In the genomic region with DNA sequence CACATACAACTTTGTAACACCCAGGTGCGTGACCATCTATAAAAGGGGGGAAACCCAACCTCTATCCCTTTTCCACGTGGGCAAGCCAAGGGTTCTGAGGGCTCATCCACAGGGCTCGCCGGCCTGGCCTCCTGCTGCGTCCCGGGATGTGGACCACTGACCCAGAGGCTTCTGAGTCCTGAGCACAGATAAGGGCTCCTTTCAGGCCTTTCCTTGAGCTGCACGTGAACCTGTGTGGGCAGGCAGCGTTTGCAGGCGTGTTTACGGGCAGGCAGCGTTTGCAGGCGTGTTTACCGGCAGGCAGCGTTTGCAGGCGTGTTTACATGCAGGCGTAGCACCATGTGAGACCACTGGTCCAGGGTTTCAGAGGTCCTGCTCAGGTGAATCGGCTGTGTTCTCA, we compare ENCODE assay signal across 35 cellular contexts. TPM values are rescaled to one million over a fixed set of nuclear protein-coding genes. Genes with fewer than 3 reads are reported as not detected.
"Had no signal": no experiment of that assay in that cellular context is flagged by ENCODE, and none has a peak within 500 bp of the region (broad histone marks: within the 10 kb centered on the region; RNA-seq: fewer than 3 reads in every experiment).

No MANE protein-coding gene starts in this region.

- H3K4me3 ChIP-seq: adrenal gland, body of pancreas, breast epithelium, SJCRH30, SK-N-MC had no signal

- H3K36me3 Mint-ChIP-seq: activated CD4-positive, alpha-beta memory T cell treated with anti-CD3 and anti-CD28 coated beads for 36 hours; WTC11 had no signal

- H3K27ac Mint-ChIP-seq: activated CD4-positive, alpha-beta memory T cell treated with anti-CD3 and anti-CD28 coated beads for 36 hours; activated naive CD4-positive, alpha-beta T cell treated with anti-CD3 and anti-CD28 coated beads for 36 hours; activated naive CD4-positive, alpha-beta T cell treated with anti-CD3 and anti-CD28 coated beads, Interleukin-2, amount 50 U/mL, for 72 hours; activated T-helper 1 cell treated with anti-CD3 and anti-CD28 coated beads, Interleukin-12 subunit alpha, Interleukin-12 subunit beta, Interleukin-2, Interleukin-4 antibody, amounts not matched to agents 30 ng/mL and 10 ng/mL and 1 ng/mL, durations not matched to agents 14 hours and 24 hours and 36 hours; WTC11 had no signal

- H3K4me1 ChIP-seq: adrenal gland, body of pancreas, breast epithelium, SJCRH30 had no signal

- H3K27me3 ChIP-seq: body of pancreas had no signal

- DNase-seq: activated CD4-positive, alpha-beta memory T cell treated with anti-CD3 and anti-CD28 coated beads for 36 hours; activated CD4-positive, alpha-beta T cell treated with anti-CD3 and anti-CD28 coated beads for 4 hours; activated CD4-positive, alpha-beta T cell treated with anti-CD3 and anti-CD28 coated beads, Interleukin-2, amount 50 U/mL, for 1 hour; activated CD4-positive, CD25-positive, alpha-beta regulatory T cell treated with anti-CD3 and anti-CD28 coated beads, Interleukin-2, amount 50 U/mL, for 72 hours; activated CD8-positive, alpha-beta memory T cell treated with anti-CD3 and anti-CD28 coated beads, Interleukin-2, amount 50 U/mL, for 4 hours; activated gamma-delta T cell treated with Interleukin-2 at 50 U/mL for 16 hours; activated naive CD4-positive, alpha-beta T cell treated with anti-CD3 and anti-CD28 coated beads for 36 hours; activated T-cell treated with anti-CD3 and anti-CD28 coated beads for 4 hours; activated T-cell treated with anti-CD3 and anti-CD28 coated beads, Interleukin-2, amount 50 U/mL, for 4 hours; adrenal gland; body of pancreas; NCI-H1105; NCI-H1417 treated with DMSO at 0.1 percent for 48 hours; NCI-H187 treated with DMSO at 0.1 percent for 48 hours; NCI-H2081; NCI-H2171 treated with DMSO at 0.1 percent for 48 hours; NCI-H2227 treated with DMSO at 0.1 percent for 48 hours; NCI-H446; NCI-H524; NCI-H69; NCI-H82; OCI-M1; SHP77; SJCRH30; T1000 had no signal

- H3K27ac ChIP-seq: adrenal gland, body of pancreas, breast epithelium, SJCRH30, SK-N-MC had no signal

- H3K4me3 Mint-ChIP-seq: activated CD4-positive, alpha-beta memory T cell treated with anti-CD3 and anti-CD28 coated beads for 36 hours; activated naive CD4-positive, alpha-beta T cell treated with anti-CD3 and anti-CD28 coated beads for 36 hours; activated T-cell treated with anti-CD3 and anti-CD28 coated beads, Interleukin-2, amount 50 U/mL, for 4 hours; activated T-helper 1 cell treated with anti-CD3 and anti-CD28 coated beads, Interleukin-12 subunit alpha, Interleukin-12 subunit beta, Interleukin-2, Interleukin-4 antibody, amounts not matched to agents 30 ng/mL and 10 ng/mL and 1 ng/mL, durations not matched to agents 14 hours and 24 hours and 36 hours; WTC11 had no signal

- H3K9me3 ChIP-seq: adrenal gland, body of pancreas, breast epithelium, SJCRH30 had no signal

- H3K9me3 Mint-ChIP-seq: activated CD4-positive, alpha-beta memory T cell treated with anti-CD3 and anti-CD28 coated beads for 36 hours; activated naive CD4-positive, alpha-beta T cell treated with anti-CD3 and anti-CD28 coated beads for 36 hours; activated naive CD4-positive, alpha-beta T cell treated with anti-CD3 and anti-CD28 coated beads, Interleukin-2, amount 50 U/mL, for 72 hours; activated T-cell treated with anti-CD3 and anti-CD28 coated beads, Interleukin-2, amount 50 U/mL, for 4 hours; activated T-helper 1 cell treated with anti-CD3 and anti-CD28 coated beads, Interleukin-12 subunit alpha, Interleukin-12 subunit beta, Interleukin-2, Interleukin-4 antibody, amounts not matched to agents 30 ng/mL and 10 ng/mL and 1 ng/mL, durations not matched to agents 14 hours and 24 hours and 36 hours; WTC11 had no signal

- ATAC-seq: activated naive CD4-positive, alpha-beta T cell treated with anti-CD3 and anti-CD28 coated beads, Interleukin-2, amount 50 U/mL, for 72 hours; activated T-cell treated with anti-CD3 and anti-CD28 coated beads, Interleukin-2, amount 50 U/mL, for 4 hours; body of pancreas; WTC11 had no signal

RNA-seq across cellular contexts. Expression of a gene that starts 3.8 kb away (rescaled TPM):
- total RNA-seq: activated CD4-positive, alpha-beta memory T cell treated with anti-CD3 and anti-CD28 coated beads for 36 hours; activated naive CD4-positive, alpha-beta T cell treated with anti-CD3 and anti-CD28 coated beads for 36 hours; activated naive CD4-positive, alpha-beta T cell treated with anti-CD3 and anti-CD28 coated beads, Interleukin-2, amount 50 U/mL, for 72 hours; activated T-helper 1 cell treated with anti-CD3 and anti-CD28 coated beads, Interleukin-12 subunit alpha, Interleukin-12 subunit beta, Interleukin-2, Interleukin-4 antibody, amounts not matched to agents 30 ng/mL and 10 ng/mL and 1 ng/mL, durations not matched to agents 14 hours and 24 hours and 36 hours; astrocyte; body of pancreas; breast epithelium; cardiac septum; M059J; SJCRH30; T-helper 1 cell treated with Interleukin-12 subunit alpha and Interleukin-12 subunit beta and Interleukin-4 antibody, amounts not matched to agents 30 ng/mL and 1 ng/mL, for 36 hours; T-helper 2 cell treated with Interferon-gamma antibody and Interleukin-4, amounts not matched to agents 100 ng/mL and 5 ng/mL, for 36 hours had no signal
- polyA plus RNA-seq: adrenal gland had no signal

RNA-seq across cellular contexts. Expression of a gene that starts 23.9 kb away (rescaled TPM):
- total RNA-seq: activated CD4-positive, alpha-beta memory T cell treated with anti-CD3 and anti-CD28 coated beads for 36 hours; activated naive CD4-positive, alpha-beta T cell treated with anti-CD3 and anti-CD28 coated beads for 36 hours; activated naive CD4-positive, alpha-beta T cell treated with anti-CD3 and anti-CD28 coated beads, Interleukin-2, amount 50 U/mL, for 72 hours; activated T-cell treated with anti-CD3 and anti-CD28 coated beads, Interleukin-2, amount 50 U/mL, for 4 hours; activated T-helper 1 cell treated with anti-CD3 and anti-CD28 coated beads, Interleukin-12 subunit alpha, Interleukin-12 subunit beta, Interleukin-2, Interleukin-4 antibody, amounts not matched to agents 30 ng/mL and 10 ng/mL and 1 ng/mL, durations not matched to agents 14 hours and 24 hours and 36 hours; adrenal gland; astrocyte; body of pancreas; breast epithelium; cardiac septum; M059J; SJCRH30; T-helper 1 cell treated with Interleukin-12 subunit alpha and Interleukin-12 subunit beta and Interleukin-4 antibody, amounts not matched to agents 30 ng/mL and 1 ng/mL, for 36 hours; T-helper 2 cell treated with Interferon-gamma antibody and Interleukin-4, amounts not matched to agents 100 ng/mL and 5 ng/mL, for 36 hours had no signal
